Comparison of ENCODE assay signal across 10 cellular contexts in genomic region chr2:73827018-73827417, GRCh38. TPM values are rescaled to one million over a fixed set of nuclear protein-coding genes. Genes with fewer than 3 reads are reported as not detected.
DNase-seq lines count a peak whose midpoint lies in the region; ATAC-seq and TF ChIP-seq lines count a peak whose summit lies in the region.
"Had no signal": no experiment of that assay in that cellular context is flagged by ENCODE, and none has a peak within 500 bp of the region (broad histone marks: within the 10 kb centered on the region; RNA-seq: fewer than 3 reads in every experiment).

No MANE protein-coding gene starts in this region.

- peaks cover 12% of the 10 kb centered on the region for H3K36me3 Mint-ChIP-seq in activated T-helper 2 cell treated with anti-CD3 and anti-CD28 coated beads, Interferon-gamma antibody, Interleukin-2, Interleukin-4, amounts not matched to agents 10 μg/mL and 5 μg/mL and 100 μg/mL, durations not matched to agents 14 hours and 24 hours and 36 hours (ENCODE audit: low read depth)

- no peaks in the 10 kb centered on the region for H3K27me3 ChIP-seq in osteoblast (ENCODE audit: insufficient read depth, low read length)

- H3K27me3 Mint-ChIP-seq in activated T-helper 2 cell treated with anti-CD3 and anti-CD28 coated beads, Interferon-gamma antibody, Interleukin-2, Interleukin-4, amounts not matched to agents 10 μg/mL and 5 μg/mL and 100 μg/mL, durations not matched to agents 14 hours and 24 hours and 36 hours (ENCODE audit: low read depth) = peaks cover 3% of the 10 kb centered on the region
- H3K27me3 Mint-ChIP-seq: memory B cell had no signal

- no peak overlapping the region for H3K27ac Mint-ChIP-seq in activated T-helper 2 cell treated with anti-CD3 and anti-CD28 coated beads, Interferon-gamma antibody, Interleukin-2, Interleukin-4, amounts not matched to agents 10 μg/mL and 5 μg/mL and 100 μg/mL, durations not matched to agents 14 hours and 24 hours and 36 hours
- H3K27ac Mint-ChIP-seq: memory B cell had no signal

- no peaks in the 10 kb centered on the region for H3K9me3 Mint-ChIP-seq in activated T-helper 2 cell treated with anti-CD3 and anti-CD28 coated beads, Interferon-gamma antibody, Interleukin-2, Interleukin-4, amounts not matched to agents 10 μg/mL and 5 μg/mL and 100 μg/mL, durations not matched to agents 14 hours and 24 hours and 36 hours
- H3K9me3 Mint-ChIP-seq: memory B cell had no signal

- no peak overlapping the region for H3K4me3 ChIP-seq in osteoblast (ENCODE audit: insufficient read depth, low read length)

- peak; percentile 15 for DNase-seq in NCI-H510A treated with DMSO at 0.1 percent for 48 hours (lab: John Stamatoyannopoulos, UW)
- no peak for DNase-seq in NCI-H510A (lab: John Stamatoyannopoulos, UW)
- peak; percentile 39 for DNase-seq in NCI-H1694 treated with DMSO at 0.1 percent for 48 hours (lab: John Stamatoyannopoulos, UW)
- no peak for DNase-seq in activated T-helper 2 cell treated with anti-CD3 and anti-CD28 coated beads, Interferon-gamma antibody, Interleukin-2, Interleukin-4, amounts not matched to agents 10 μg/mL and 5 μg/mL and 100 μg/mL, durations not matched to agents 14 hours and 24 hours and 36 hours (ENCODE audit: low spot score)
- no peak for DNase-seq in osteoblast (ENCODE audit: insufficient read length, low spot score, missing footprints)
- no peak for DNase-seq in GM19238 (ENCODE audit: insufficient read length, low spot score)
- DNase-seq: DMS153 had no signal

- intact Hi-C loops in activated T-helper 2 cell treated with anti-CD3 and anti-CD28 coated beads, Interferon-gamma antibody, Interleukin-2, Interleukin-4, amounts not matched to agents 10 μg/mL and 5 μg/mL and 100 μg/mL, durations not matched to agents 14 hours and 24 hours and 36 hours (cut with micrococcal nuclease) = no loop called here

- peaks cover 44% of the 10 kb centered on the region for H3K4me1 Mint-ChIP-seq in activated T-helper 2 cell treated with anti-CD3 and anti-CD28 coated beads, Interferon-gamma antibody, Interleukin-2, Interleukin-4, amounts not matched to agents 10 μg/mL and 5 μg/mL and 100 μg/mL, durations not matched to agents 14 hours and 24 hours and 36 hours (ENCODE audit: low read depth)

- no peaks in the 10 kb centered on the region for H3K9me3 ChIP-seq in osteoblast (ENCODE audit: low read depth, low read length)

- TF ChIP-seq CTCF in osteoblast (IDR thresholded peaks at IDR 0.05; ENCODE audit: extremely low read depth, low read depth, low read length) = peak; percentile 51

- H3K36me3 ChIP-seq in osteoblast (ENCODE audit: insufficient read depth, low read length) = peaks cover 6% of the 10 kb centered on the region

- H3K4me3 Mint-ChIP-seq in activated T-helper 2 cell treated with anti-CD3 and anti-CD28 coated beads, Interferon-gamma antibody, Interleukin-2, Interleukin-4, amounts not matched to agents 10 μg/mL and 5 μg/mL and 100 μg/mL, durations not matched to agents 14 hours and 24 hours and 36 hours (ENCODE audit: low read depth) = peak overlapping the region; percentile 77

- H2AFZ ChIP-seq in osteoblast (ENCODE audit: low read length) = no peak overlapping the region

- H3K79me2 ChIP-seq in osteoblast (ENCODE audit: insufficient read depth, low read length) = peaks cover 14% of the 10 kb centered on the region

- ATAC-seq in HG03108 (IDR thresholded peaks at IDR 0.05; ENCODE audit: unreplicated experiment) = no peak
- ATAC-seq in HG02798 (IDR thresholded peaks at IDR 0.05; ENCODE audit: poor library complexity, unreplicated experiment) = no peak

- no peaks in the 10 kb centered on the region for H4K20me1 ChIP-seq in osteoblast (ENCODE audit: insufficient read depth, low read length)

- H3K27ac ChIP-seq in osteoblast (ENCODE audit: low read depth, low read length) = no peak overlapping the region

- no peak overlapping the region for H3K4me2 ChIP-seq in osteoblast (ENCODE audit: insufficient read depth, low read length)

- peaks cover 30% of the 10 kb centered on the region for H3K4me1 ChIP-seq in osteoblast (ENCODE audit: insufficient read depth, low read length)

RNA-seq across cellular contexts. Expression of gene STAMBP, which starts 1.7 kb away (rescaled TPM):
- 54.3 and 63.4 TPM in 2 replicates for total RNA-seq in activated T-helper 2 cell treated with anti-CD3 and anti-CD28 coated beads, Interferon-gamma antibody, Interleukin-2, Interleukin-4, amounts not matched to agents 10 μg/mL and 5 μg/mL and 100 μg/mL, durations not matched to agents 14 hours and 24 hours and 36 hours
- total RNA-seq in osteoblast = 23.2 and 23.3 TPM in 2 replicates

RNA-seq across cellular contexts. Expression of gene C2orf78, which starts 43.0 kb away (rescaled TPM):
- total RNA-seq in activated T-helper 2 cell treated with anti-CD3 and anti-CD28 coated beads, Interferon-gamma antibody, Interleukin-2, Interleukin-4, amounts not matched to agents 10 μg/mL and 5 μg/mL and 100 μg/mL, durations not matched to agents 14 hours and 24 hours and 36 hours = not detected in 2 replicates
- not detected in 2 replicates for total RNA-seq in osteoblast

RNA-seq across cellular contexts. Expression of gene DUSP11, which starts 47.1 kb away (rescaled TPM):
- 35.2 and 40.1 TPM in 2 replicates for total RNA-seq in activated T-helper 2 cell treated with anti-CD3 and anti-CD28 coated beads, Interferon-gamma antibody, Interleukin-2, Interleukin-4, amounts not matched to agents 10 μg/mL and 5 μg/mL and 100 μg/mL, durations not matched to agents 14 hours and 24 hours and 36 hours
- total RNA-seq in osteoblast = 32.9 and 36.2 TPM in 2 replicates

Comparison
In these comparisons a context has a peak if more than half of its experiments do, and no peak if none do; other contexts are left out.
1. DNase-seq: peak in NCI-H510A treated with DMSO at 0.1 percent for 48 hours (single experiment) and NCI-H1694 treated with DMSO at 0.1 percent for 48 hours (single experiment); none in NCI-H510A (single experiment), activated T-helper 2 cell treated with anti-CD3 and anti-CD28 coated beads, Interferon-gamma antibody, Interleukin-2, Interleukin-4, amounts not matched to agents 10 μg/mL and 5 μg/mL and 100 μg/mL, durations not matched to agents 14 hours and 24 hours and 36 hours (single experiment), osteoblast (single experiment) and GM19238 (single experiment).